ENCODE assay signal across 24 cellular contexts in genomic region chr16:50830698-50831097, GRCh38.
"Had no signal": no experiment of that assay in that cellular context is flagged by ENCODE, and none has a peak within 500 bp of the region (broad histone marks: within the 10 kb centered on the region; RNA-seq: fewer than 3 reads in every experiment).

No MANE protein-coding gene starts in this region.

- DNase-seq: activated CD4-positive, alpha-beta T cell treated with anti-CD3 and anti-CD28 coated beads for 36 hours; activated CD4-positive, CD25-positive, alpha-beta regulatory T cell; activated CD8-positive, alpha-beta T cell treated with anti-CD3 and anti-CD28 coated beads, Interleukin-2, amount 10 ng/mL, durations not matched to agents 7 days and 5 days; activated naive CD4-positive, alpha-beta T cell; activated T-cell treated with anti-CD3 and anti-CD28 coated beads, Interleukin-2, amount 50 U/mL, for 24 hours; colonic mucosa; dorsolateral prefrontal cortex; esophagus squamous epithelium; left ventricle myocardium superior; naive B cell; right lobe of liver; stimulated activated CD4-positive, alpha-beta T cell treated with anti-CD3 and anti-CD28 coated beads, Interleukin-12 subunit alpha, Interleukin-12 subunit beta, amount 100 ng/mL, for 4 hours; stimulated activated CD4-positive, alpha-beta T cell treated with anti-CD3 and anti-CD28 coated beads, Interleukin-4, amount 100 ng/mL, for 1 hour; stimulated activated naive CD8-positive, alpha-beta T cell treated with anti-CD3 and anti-CD28 coated beads, Interleukin-15, Interleukin-2, amounts not matched to agents 100 U/mL and 50 U/mL, for 24 hours; T-helper 1 cell; testis; transverse colon; uterus had no signal

- H3K27me3 ChIP-seq: colonic mucosa, dorsolateral prefrontal cortex, neural progenitor cell, right lobe of liver, testis, transverse colon, uterus had no signal

- H3K4me3 ChIP-seq: colonic mucosa, dorsolateral prefrontal cortex, esophagus squamous epithelium, neural progenitor cell, right lobe of liver, skin epidermis, testis, transverse colon, uterus had no signal

- H3K27ac ChIP-seq: colonic mucosa, esophagus squamous epithelium, neural progenitor cell, right lobe of liver, skin epidermis, testis, transverse colon, uterus had no signal

- H3K36me3 ChIP-seq: colonic mucosa, esophagus squamous epithelium, neural progenitor cell, right lobe of liver, transverse colon, uterus had no signal

- H3K4me1 ChIP-seq: colonic mucosa, esophagus squamous epithelium, testis, transverse colon, uterus had no signal

- H3K9me3 Mint-ChIP-seq: activated T-cell treated with anti-CD3 and anti-CD28 coated beads, Interleukin-2, amount 50 U/mL, for 24 hours; activated T-helper 2 cell treated with anti-CD3 and anti-CD28 coated beads, Interferon-gamma antibody, Interleukin-2, Interleukin-4, amounts not matched to agents 10 μg/mL and 5 μg/mL and 100 μg/mL, durations not matched to agents 14 hours and 24 hours and 36 hours; T-helper 2 cell treated with Interferon-gamma antibody and Interleukin-4, amounts not matched to agents 5 μg/mL and 100 μg/mL, for 36 hours had no signal

- ATAC-seq: activated CD4-positive, alpha-beta T cell treated with anti-CD3 and anti-CD28 coated beads for 36 hours; activated CD8-positive, alpha-beta T cell treated with anti-CD3 and anti-CD28 coated beads, Interleukin-2, amount 10 ng/mL, durations not matched to agents 7 days and 5 days; activated naive CD4-positive, alpha-beta T cell treated with anti-CD3 and anti-CD28 coated beads, Interleukin-2, amount 50 U/mL, for 72 hours; left ventricle myocardium superior; right lobe of liver; stimulated activated naive CD8-positive, alpha-beta T cell treated with anti-CD3 and anti-CD28 coated beads, Interleukin-15, Interleukin-2, amounts not matched to agents 100 U/mL and 50 U/mL, for 24 hours had no signal

- H3K36me3 Mint-ChIP-seq: mesothelial cell of epicardium, neural progenitor cell had no signal

- H3K4me3 Mint-ChIP-seq: activated CD4-positive, alpha-beta T cell treated with anti-CD3 and anti-CD28 coated beads for 36 hours; activated CD8-positive, alpha-beta T cell treated with anti-CD3 and anti-CD28 coated beads, Interleukin-2, amount 10 ng/mL, durations not matched to agents 7 days and 5 days; activated T-cell treated with anti-CD3 and anti-CD28 coated beads, Interleukin-2, amount 50 U/mL, for 24 hours; mesothelial cell of epicardium; naive B cell; neural progenitor cell; T-helper 2 cell treated with Interferon-gamma antibody and Interleukin-4, amounts not matched to agents 5 μg/mL and 100 μg/mL, for 36 hours had no signal

- H3K9me3 ChIP-seq: colonic mucosa, esophagus squamous epithelium, right lobe of liver, testis, transverse colon, uterus had no signal

- H3K27ac Mint-ChIP-seq: activated CD4-positive, alpha-beta T cell treated with anti-CD3 and anti-CD28 coated beads for 36 hours; activated CD8-positive, alpha-beta T cell treated with anti-CD3 and anti-CD28 coated beads, Interleukin-2, amount 10 ng/mL, durations not matched to agents 7 days and 5 days; activated naive CD4-positive, alpha-beta T cell treated with anti-CD3 and anti-CD28 coated beads, Interleukin-2, amount 50 U/mL, for 72 hours; activated T-cell treated with anti-CD3 and anti-CD28 coated beads, Interleukin-2, amount 50 U/mL, for 24 hours; activated T-helper 2 cell treated with anti-CD3 and anti-CD28 coated beads, Interferon-gamma antibody, Interleukin-2, Interleukin-4, amounts not matched to agents 10 μg/mL and 5 μg/mL and 100 μg/mL, durations not matched to agents 14 hours and 24 hours and 36 hours; mesothelial cell of epicardium; neural progenitor cell; T-helper 2 cell treated with Interferon-gamma antibody and Interleukin-4, amounts not matched to agents 5 μg/mL and 100 μg/mL, for 36 hours had no signal

- H3K4me1 Mint-ChIP-seq: activated CD4-positive, alpha-beta T cell treated with anti-CD3 and anti-CD28 coated beads for 36 hours; mesothelial cell of epicardium; naive B cell; neural progenitor cell had no signal
